In the genomic region with DNA sequence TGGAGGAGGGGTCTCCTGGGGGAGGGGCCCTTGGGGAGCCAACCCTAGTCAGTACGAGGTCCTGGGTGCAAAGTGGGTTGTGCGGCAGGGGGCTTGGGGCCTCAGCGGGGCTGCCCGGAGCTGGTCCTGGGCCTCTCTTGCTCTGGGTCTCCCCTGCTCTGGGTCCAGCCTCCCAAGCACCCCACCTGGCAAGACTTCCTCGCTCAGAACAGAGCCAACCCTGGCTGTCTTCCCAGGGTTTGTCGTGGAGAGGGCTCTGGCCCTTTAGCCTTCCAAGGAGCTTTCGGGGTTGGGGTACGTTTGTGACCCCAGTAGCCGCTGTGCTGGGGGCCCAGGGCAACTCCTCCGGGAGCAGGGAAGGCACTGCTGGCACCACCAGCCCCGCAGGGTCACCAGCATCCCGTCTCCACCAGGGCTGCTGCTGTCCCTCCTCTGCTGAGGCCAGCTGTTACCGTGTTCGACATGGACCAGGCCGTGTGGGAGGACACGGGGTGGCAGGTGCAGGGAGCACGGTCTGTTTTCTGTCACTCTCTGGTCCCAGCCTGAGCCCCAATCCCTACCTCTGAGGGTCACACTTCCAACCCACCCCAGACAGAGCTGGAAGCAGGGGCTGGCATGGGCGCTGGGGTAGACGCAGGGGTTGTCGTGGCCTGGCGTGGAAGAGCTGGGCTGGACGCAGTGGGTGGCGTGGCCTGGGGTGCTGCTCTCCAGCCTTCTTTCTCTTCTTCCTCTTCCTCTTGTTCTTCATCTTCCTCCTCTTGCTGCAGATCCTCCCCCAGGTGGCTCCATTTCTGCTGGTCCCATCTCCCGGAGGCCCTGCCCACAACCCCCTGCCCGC, we compare ENCODE assay signal across 1 cellular context.
TF ChIP-seq lines count a peak whose summit lies in the region.

No MANE protein-coding gene starts in this region.

TF ChIP-seq in K562, 482 proteins besides CTCF, POLR2A, EP300 and RAD21:
- TF ChIP-seq RBM34 (IDR thresholded peaks at IDR 0.05; ENCODE audit: borderline replicate concordance, insufficient read depth, low read length) (no peak), EZH2 (IDR thresholded peaks at IDR 0.05; ENCODE audit: borderline replicate concordance, low read depth, low read length) (no peak), THRAP3 (IDR thresholded peaks at IDR 0.05; ENCODE audit: borderline replicate concordance) (no peak), ZNF263 (CRISPR knock-in tag; IDR thresholded peaks at IDR 0.05; ENCODE audit: borderline replicate concordance) (peak; percentile 87), ZBTB33 (CRISPR knock-in tag; IDR thresholded peaks at IDR 0.05) (peak; percentile 58; the same call in 1 of the 2 replicates)
TF ChIP-seq in K562: peak in this region for 2.
